In the genomic region with DNA sequence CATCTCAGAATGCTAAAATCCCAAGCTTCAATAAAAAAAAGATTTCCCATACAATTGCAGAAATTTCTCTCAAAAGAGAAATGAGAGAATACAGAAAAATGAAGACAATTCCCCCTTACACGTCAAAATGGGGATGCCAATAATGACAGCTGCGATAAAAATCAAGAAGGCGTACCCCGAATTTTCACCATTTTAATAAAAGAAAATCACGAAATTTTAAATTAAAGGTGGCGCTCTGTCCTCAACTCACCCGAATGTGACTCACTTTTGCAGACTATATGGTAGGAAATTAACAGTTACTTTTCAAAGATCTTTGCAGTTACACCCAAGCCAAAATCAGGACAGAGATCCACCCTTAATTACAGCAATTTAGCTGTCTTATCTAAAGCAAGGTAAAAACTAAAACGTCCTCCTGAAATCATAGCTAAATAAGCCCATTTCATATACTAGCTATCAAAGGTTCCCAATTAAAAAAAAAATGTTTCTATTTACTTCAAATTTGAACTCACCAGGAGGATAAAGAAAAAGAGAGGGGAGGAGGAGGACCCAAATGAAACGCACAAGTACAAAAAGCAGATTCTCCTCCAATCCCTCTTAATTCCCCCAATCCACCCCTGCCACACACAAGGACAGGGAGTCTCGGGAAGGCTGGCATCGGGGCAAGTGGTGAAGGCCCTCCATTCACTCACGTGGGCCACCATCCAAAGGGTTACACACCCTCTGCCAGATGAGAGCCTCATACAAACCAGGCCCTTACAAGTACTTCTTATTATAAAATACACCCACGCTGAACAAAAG, we compare ENCODE assay signal across 8 cellular contexts.
DNase-seq lines count a peak whose midpoint lies in the region; ATAC-seq and TF ChIP-seq lines count a peak whose summit lies in the region.

No MANE protein-coding gene starts in this region.

- no peak for ATAC-seq in GM21390 (IDR thresholded peaks at IDR 0.05; ENCODE audit: unreplicated experiment)

- DNase-seq in DMS153 treated with DMSO at 0.1 percent for 48 hours (lab: John Stamatoyannopoulos, UW; ENCODE audit: unreplicated experiment) (peak; percentile 27), DMS153 (lab: John Stamatoyannopoulos, UW) (no peak), NB4 (ENCODE audit: low read depth) (no peak), kidney tubule cell (ENCODE audit: low spot score) (peak; percentile 23), substantia nigra (lab: John Stamatoyannopoulos, UW) (peak in 37 of 49 donors; percentile 1 to 56 (median 22)), activated gamma-delta T cell treated with Interleukin-2 at 50 U/mL for 16 hours (no peak)

- TF ChIP-seq CTCF in NB4 (IDR thresholded peaks at IDR 0.05; ENCODE audit: low read depth, low read length) = no peak

- H3K27ac ChIP-seq in angular gyrus (ENCODE audit: low read depth, low read length) (peak overlapping the region; percentile 58), substantia nigra (ENCODE audit: low read depth, low read length, poor library complexity, severe bottlenecking) (no peak overlapping the region)

- no peak for TF ChIP-seq POLR2A in NB4 (IDR thresholded peaks at IDR 0.05; ENCODE audit: extremely low read depth, insufficient read length)

- peak overlapping the region; percentile 72 for H3K4me3 ChIP-seq in NB4 (ENCODE audit: low read depth, low read length)

Comparison
In these comparisons a context has a peak if more than half of its experiments do, and no peak if none do; other contexts are left out.
1. DNase-seq: peak in DMS153 treated with DMSO at 0.1 percent for 48 hours (single experiment), kidney tubule cell (single experiment) and substantia nigra (37 of 49); none in DMS153 (single experiment), NB4 (single experiment) and activated gamma-delta T cell treated with Interleukin-2 at 50 U/mL for 16 hours (single experiment).